ENCODE assay signal across 1 cellular context in the genomic region with DNA sequence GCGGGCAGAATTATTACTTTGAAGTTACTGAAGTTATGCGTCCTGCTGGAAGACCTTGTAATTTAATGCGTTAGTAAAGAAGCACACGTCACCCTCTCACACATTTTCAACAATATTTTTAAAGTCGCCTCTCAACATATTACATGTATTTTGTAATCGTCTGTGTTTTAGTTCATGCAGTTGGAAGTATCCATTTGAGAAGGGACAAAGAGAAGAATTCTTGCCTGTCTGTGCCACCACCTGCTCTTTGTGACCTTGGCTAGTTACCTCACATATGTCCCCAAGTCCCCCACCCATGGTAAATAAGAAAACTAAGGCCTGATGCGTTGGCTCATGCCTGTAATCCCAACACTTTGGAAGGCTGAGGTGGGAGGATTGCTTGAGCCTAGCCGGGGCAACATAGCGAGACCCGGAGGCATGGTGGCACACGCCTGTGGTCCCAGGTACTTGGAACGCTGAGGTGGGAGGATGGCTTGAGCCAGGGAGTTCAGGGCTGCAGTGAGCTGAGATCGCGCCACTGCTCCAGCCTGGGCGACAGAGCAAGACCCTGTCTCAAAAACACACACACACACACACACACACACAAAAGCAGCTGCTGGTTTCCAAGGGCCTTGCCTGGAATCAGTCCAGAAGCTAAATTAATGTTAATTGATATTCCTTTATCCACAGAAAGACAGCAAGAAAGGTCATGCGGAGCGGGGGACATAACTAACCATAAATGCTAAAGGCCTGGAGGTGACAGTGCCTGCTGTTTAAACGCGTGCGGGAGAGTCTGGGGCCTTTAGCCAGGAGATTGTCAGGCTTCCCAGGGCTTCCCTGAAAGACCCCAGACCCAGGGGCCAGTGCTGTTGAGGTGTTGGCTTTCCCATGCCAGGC.
TF ChIP-seq lines count a peak whose summit lies in the region.

No MANE protein-coding gene starts in this region.

TF ChIP-seq in H1, 55 proteins besides CTCF, POLR2A, EP300 and RAD21:
- no peak for TF ChIP-seq KDM4A (IDR thresholded peaks at IDR 0.05; ENCODE audit: low read depth, low read length, severe bottlenecking)
